1 cellular context compared by ENCODE assay signal in the genomic region with DNA sequence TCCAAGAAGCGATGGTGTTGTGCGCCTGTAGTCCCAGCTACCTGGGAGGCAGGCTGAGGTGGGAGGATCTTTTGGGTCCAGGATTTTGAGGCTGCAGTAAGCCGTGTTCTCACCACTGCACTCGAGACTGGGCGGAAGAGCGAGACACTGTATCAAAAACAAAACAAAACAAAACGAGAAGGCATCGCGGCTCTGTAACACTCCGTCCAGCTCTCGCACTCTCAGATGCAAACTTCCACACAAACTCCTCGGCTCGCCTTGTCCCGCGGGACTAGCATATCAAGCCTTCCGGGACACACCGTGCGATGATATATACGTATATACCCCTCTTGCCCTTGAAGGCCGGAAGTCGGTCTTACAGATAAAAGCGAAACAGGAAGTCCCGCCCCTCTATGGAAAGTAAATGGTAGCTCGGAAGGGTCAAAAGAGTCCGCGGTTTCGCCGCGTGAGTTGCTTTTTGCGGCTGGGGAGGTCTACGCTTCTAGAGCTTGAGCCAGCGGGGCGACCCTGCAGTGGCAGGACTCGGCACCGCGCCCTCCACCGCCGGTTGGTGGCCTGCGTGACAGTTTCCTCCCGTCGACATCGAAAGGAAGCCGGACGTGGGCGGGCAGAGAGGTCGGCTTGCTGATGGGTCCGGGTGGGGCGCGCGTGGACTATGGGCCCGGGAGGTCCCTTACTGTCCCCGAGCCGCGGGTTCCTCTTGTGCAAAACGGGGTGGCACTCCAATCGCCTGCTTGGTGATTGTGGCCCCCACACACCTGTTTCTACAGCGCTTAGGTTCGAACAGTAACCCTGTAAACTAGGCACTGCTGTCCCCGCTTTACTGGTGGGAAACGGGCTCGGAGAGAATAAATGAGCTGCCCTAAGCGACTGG.
TF ChIP-seq lines count a peak whose summit lies in the region.

A gene with protein sequence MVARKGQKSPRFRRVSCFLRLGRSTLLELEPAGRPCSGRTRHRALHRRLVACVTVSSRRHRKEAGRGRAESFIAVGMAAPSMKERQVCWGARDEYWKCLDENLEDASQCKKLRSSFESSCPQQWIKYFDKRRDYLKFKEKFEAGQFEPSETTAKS (plus strand): TSS at position 393 of the 874 bp plus-strand sequence. CDS start 11 bp downstream, at position 404.

TF ChIP-seq in HepG2, 621 proteins besides CTCF, POLR2A, EP300 and RAD21 (continued from another document and continues in another):
- TF ChIP-seq, protein P1, sequence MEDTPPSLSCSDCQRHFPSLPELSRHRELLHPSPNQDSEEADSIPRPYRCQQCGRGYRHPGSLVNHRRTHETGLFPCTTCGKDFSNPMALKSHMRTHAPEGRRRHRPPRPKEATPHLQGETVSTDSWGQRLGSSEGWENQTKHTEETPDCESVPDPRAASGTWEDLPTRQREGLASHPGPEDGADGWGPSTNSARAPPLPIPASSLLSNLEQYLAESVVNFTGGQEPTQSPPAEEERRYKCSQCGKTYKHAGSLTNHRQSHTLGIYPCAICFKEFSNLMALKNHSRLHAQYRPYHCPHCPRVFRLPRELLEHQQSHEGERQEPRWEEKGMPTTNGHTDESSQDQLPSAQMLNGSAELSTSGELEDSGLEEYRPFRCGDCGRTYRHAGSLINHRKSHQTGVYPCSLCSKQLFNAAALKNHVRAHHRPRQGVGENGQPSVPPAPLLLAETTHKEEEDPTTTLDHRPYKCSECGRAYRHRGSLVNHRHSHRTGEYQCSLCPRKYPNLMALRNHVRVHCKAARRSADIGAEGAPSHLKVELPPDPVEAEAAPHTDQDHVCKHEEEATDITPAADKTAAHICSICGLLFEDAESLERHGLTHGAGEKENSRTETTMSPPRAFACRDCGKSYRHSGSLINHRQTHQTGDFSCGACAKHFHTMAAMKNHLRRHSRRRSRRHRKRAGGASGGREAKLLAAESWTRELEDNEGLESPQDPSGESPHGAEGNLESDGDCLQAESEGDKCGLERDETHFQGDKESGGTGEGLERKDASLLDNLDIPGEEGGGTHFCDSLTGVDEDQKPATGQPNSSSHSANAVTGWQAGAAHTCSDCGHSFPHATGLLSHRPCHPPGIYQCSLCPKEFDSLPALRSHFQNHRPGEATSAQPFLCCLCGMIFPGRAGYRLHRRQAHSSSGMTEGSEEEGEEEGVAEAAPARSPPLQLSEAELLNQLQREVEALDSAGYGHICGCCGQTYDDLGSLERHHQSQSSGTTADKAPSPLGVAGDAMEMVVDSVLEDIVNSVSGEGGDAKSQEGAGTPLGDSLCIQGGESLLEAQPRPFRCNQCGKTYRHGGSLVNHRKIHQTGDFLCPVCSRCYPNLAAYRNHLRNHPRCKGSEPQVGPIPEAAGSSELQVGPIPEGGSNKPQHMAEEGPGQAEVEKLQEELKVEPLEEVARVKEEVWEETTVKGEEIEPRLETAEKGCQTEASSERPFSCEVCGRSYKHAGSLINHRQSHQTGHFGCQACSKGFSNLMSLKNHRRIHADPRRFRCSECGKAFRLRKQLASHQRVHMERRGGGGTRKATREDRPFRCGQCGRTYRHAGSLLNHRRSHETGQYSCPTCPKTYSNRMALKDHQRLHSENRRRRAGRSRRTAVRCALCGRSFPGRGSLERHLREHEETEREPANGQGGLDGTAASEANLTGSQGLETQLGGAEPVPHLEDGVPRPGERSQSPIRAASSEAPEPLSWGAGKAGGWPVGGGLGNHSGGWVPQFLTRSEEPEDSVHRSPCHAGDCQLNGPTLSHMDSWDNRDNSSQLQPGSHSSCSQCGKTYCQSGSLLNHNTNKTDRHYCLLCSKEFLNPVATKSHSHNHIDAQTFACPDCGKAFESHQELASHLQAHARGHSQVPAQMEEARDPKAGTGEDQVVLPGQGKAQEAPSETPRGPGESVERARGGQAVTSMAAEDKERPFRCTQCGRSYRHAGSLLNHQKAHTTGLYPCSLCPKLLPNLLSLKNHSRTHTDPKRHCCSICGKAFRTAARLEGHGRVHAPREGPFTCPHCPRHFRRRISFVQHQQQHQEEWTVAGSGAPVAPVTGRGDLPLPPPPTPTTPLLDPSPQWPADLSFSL (CRISPR knock-in tag; IDR thresholded peaks at IDR 0.05): peak; percentile 50; the same call in 1 of the 2 replicates
- TF ChIP-seq SALL1 (CRISPR knock-in tag; IDR thresholded peaks at IDR 0.05) (peak; percentile 85), KLF6 (CRISPR knock-in tag; IDR thresholded peaks at IDR 0.05) (peak; percentile 57; the same call in 1 of the 2 replicates), MIER3 (CRISPR knock-in tag; IDR thresholded peaks at IDR 0.05; ENCODE audit: borderline replicate concordance) (peak; percentile 71; the same call in 1 of the 2 replicates), HNF4G (IDR thresholded peaks at IDR 0.05; ENCODE audit: borderline replicate concordance, low read depth, low read length) (peak; percentile 6; the same call in 1 of the 2 replicates), HNF4G (CRISPR knock-in tag; IDR thresholded peaks at IDR 0.05; ENCODE audit: borderline replicate concordance, low read depth) (peak; percentile 72), YEATS4 (CRISPR knock-in tag; IDR thresholded peaks at IDR 0.05; ENCODE audit: borderline replicate concordance) (peak; percentile 83), SMAD3 (CRISPR knock-in tag; IDR thresholded peaks at IDR 0.05) (no peak), ZNF772 (CRISPR knock-in tag; IDR thresholded peaks at IDR 0.05) (peak; percentile 50; the same call in 1 of the 2 replicates), ZNF816 (CRISPR knock-in tag; IDR thresholded peaks at IDR 0.05; ENCODE audit: borderline replicate concordance) (peak; percentile 51; the same call in 1 of the 2 replicates), ZNF24 (IDR thresholded peaks at IDR 0.05) (no peak), GABPB1 (CRISPR knock-in tag; IDR thresholded peaks at IDR 0.05) (peak; percentile 98), ZNF652 (CRISPR knock-in tag; IDR thresholded peaks at IDR 0.05; ENCODE audit: borderline replicate concordance, low read depth) (0 out of 2 replicates have a peak, but pooled peaks have one; percentile 15), SPEN (CRISPR knock-in tag; IDR thresholded peaks at IDR 0.05; ENCODE audit: low read depth) (peak; percentile 80), KLF15 (CRISPR knock-in tag; IDR thresholded peaks at IDR 0.05; ENCODE audit: borderline replicate concordance) (no peak), AHR (CRISPR knock-in tag; IDR thresholded peaks at IDR 0.05) (peak; percentile 64; the same call in 1 of the 2 replicates), TRIM24 (CRISPR knock-in tag; IDR thresholded peaks at IDR 0.05) (no peak), ZNF205 (CRISPR knock-in tag; IDR thresholded peaks at IDR 0.05) (0 out of 2 replicates have a peak, but pooled peaks have one; percentile 49), ZBTB3 (CRISPR knock-in tag; IDR thresholded peaks at IDR 0.05; ENCODE audit: borderline replicate concordance, low read depth) (0 out of 2 replicates have a peak, but pooled peaks have one; percentile 47), MAFF (IDR thresholded peaks at IDR 0.05; ENCODE audit: low read depth, low read length) (no peak), ZNF136 (CRISPR knock-in tag; IDR thresholded peaks at IDR 0.05; ENCODE audit: low read depth) (peak; percentile 76; the same call in 1 of the 2 replicates), SOX6 (IDR thresholded peaks at IDR 0.05) (no peak), SOX6 (CRISPR knock-in tag; IDR thresholded peaks at IDR 0.05) (peak; percentile 80), YEATS2 (CRISPR knock-in tag; IDR thresholded peaks at IDR 0.05; ENCODE audit: borderline replicate concordance) (peak; percentile 94), STAG1 (CRISPR knock-in tag; IDR thresholded peaks at IDR 0.05) (no peak), ZNF547 (CRISPR knock-in tag; IDR thresholded peaks at IDR 0.05) (peak; percentile 93)
- TF ChIP-seq, protein P2, sequence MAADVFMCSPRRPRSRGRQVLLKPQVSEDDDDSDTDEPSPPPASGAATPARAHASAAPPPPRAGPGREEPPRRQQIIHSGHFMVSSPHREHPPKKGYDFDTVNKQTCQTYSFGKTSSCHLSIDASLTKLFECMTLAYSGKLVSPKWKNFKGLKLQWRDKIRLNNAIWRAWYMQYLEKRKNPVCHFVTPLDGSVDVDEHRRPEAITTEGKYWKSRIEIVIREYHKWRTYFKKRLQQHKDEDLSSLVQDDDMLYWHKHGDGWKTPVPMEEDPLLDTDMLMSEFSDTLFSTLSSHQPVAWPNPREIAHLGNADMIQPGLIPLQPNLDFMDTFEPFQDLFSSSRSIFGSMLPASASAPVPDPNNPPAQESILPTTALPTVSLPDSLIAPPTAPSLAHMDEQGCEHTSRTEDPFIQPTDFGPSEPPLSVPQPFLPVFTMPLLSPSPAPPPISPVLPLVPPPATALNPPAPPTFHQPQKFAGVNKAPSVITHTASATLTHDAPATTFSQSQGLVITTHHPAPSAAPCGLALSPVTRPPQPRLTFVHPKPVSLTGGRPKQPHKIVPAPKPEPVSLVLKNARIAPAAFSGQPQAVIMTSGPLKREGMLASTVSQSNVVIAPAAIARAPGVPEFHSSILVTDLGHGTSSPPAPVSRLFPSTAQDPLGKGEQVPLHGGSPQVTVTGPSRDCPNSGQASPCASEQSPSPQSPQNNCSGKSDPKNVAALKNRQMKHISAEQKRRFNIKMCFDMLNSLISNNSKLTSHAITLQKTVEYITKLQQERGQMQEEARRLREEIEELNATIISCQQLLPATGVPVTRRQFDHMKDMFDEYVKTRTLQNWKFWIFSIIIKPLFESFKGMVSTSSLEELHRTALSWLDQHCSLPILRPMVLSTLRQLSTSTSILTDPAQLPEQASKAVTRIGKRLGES (CRISPR knock-in tag; IDR thresholded peaks at IDR 0.05; ENCODE audit: borderline replicate concordance): no peak
- TF ChIP-seq, protein P3, sequence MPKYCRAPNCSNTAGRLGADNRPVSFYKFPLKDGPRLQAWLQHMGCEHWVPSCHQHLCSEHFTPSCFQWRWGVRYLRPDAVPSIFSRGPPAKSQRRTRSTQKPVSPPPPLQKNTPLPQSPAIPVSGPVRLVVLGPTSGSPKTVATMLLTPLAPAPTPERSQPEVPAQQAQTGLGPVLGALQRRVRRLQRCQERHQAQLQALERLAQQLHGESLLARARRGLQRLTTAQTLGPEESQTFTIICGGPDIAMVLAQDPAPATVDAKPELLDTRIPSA (CRISPR knock-in tag; IDR thresholded peaks at IDR 0.05; ENCODE audit: borderline replicate concordance): no peak
- TF ChIP-seq, protein P4, sequence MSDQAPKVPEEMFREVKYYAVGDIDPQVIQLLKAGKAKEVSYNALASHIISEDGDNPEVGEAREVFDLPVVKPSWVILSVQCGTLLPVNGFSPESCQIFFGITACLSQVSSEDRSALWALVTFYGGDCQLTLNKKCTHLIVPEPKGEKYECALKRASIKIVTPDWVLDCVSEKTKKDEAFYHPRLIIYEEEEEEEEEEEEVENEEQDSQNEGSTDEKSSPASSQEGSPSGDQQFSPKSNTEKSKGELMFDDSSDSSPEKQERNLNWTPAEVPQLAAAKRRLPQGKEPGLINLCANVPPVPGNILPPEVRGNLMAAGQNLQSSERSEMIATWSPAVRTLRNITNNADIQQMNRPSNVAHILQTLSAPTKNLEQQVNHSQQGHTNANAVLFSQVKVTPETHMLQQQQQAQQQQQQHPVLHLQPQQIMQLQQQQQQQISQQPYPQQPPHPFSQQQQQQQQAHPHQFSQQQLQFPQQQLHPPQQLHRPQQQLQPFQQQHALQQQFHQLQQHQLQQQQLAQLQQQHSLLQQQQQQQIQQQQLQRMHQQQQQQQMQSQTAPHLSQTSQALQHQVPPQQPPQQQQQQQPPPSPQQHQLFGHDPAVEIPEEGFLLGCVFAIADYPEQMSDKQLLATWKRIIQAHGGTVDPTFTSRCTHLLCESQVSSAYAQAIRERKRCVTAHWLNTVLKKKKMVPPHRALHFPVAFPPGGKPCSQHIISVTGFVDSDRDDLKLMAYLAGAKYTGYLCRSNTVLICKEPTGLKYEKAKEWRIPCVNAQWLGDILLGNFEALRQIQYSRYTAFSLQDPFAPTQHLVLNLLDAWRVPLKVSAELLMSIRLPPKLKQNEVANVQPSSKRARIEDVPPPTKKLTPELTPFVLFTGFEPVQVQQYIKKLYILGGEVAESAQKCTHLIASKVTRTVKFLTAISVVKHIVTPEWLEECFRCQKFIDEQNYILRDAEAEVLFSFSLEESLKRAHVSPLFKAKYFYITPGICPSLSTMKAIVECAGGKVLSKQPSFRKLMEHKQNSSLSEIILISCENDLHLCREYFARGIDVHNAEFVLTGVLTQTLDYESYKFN (CRISPR knock-in tag; conservative IDR thresholded peaks at IDR 0.05): peak; percentile 60; the same call in 1 of the 2 replicates
- TF ChIP-seq, protein P5, sequence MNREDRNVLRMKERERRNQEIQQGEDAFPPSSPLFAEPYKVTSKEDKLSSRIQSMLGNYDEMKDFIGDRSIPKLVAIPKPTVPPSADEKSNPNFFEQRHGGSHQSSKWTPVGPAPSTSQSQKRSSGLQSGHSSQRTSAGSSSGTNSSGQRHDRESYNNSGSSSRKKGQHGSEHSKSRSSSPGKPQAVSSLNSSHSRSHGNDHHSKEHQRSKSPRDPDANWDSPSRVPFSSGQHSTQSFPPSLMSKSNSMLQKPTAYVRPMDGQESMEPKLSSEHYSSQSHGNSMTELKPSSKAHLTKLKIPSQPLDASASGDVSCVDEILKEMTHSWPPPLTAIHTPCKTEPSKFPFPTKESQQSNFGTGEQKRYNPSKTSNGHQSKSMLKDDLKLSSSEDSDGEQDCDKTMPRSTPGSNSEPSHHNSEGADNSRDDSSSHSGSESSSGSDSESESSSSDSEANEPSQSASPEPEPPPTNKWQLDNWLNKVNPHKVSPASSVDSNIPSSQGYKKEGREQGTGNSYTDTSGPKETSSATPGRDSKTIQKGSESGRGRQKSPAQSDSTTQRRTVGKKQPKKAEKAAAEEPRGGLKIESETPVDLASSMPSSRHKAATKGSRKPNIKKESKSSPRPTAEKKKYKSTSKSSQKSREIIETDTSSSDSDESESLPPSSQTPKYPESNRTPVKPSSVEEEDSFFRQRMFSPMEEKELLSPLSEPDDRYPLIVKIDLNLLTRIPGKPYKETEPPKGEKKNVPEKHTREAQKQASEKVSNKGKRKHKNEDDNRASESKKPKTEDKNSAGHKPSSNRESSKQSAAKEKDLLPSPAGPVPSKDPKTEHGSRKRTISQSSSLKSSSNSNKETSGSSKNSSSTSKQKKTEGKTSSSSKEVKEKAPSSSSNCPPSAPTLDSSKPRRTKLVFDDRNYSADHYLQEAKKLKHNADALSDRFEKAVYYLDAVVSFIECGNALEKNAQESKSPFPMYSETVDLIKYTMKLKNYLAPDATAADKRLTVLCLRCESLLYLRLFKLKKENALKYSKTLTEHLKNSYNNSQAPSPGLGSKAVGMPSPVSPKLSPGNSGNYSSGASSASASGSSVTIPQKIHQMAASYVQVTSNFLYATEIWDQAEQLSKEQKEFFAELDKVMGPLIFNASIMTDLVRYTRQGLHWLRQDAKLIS (CRISPR knock-in tag; IDR thresholded peaks at IDR 0.05): 0 out of 2 replicates have a peak, but pooled peaks have one; percentile 20
- TF ChIP-seq, protein P6, sequence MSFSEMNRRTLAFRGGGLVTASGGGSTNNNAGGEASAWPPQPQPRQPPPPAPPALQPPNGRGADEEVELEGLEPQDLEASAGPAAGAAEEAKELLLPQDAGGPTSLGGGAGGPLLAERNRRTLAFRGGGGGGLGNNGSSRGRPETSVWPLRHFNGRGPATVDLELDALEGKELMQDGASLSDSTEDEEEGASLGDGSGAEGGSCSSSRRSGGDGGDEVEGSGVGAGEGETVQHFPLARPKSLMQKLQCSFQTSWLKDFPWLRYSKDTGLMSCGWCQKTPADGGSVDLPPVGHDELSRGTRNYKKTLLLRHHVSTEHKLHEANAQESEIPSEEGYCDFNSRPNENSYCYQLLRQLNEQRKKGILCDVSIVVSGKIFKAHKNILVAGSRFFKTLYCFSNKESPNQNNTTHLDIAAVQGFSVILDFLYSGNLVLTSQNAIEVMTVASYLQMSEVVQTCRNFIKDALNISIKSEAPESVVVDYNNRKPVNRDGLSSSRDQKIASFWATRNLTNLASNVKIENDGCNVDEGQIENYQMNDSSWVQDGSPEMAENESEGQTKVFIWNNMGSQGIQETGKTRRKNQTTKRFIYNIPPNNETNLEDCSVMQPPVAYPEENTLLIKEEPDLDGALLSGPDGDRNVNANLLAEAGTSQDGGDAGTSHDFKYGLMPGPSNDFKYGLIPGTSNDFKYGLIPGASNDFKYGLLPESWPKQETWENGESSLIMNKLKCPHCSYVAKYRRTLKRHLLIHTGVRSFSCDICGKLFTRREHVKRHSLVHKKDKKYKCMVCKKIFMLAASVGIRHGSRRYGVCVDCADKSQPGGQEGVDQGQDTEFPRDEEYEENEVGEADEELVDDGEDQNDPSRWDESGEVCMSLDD (CRISPR knock-in tag; IDR thresholded peaks at IDR 0.05; ENCODE audit: borderline replicate concordance): peak; percentile 82; the same call in 1 of the 2 replicates
